Comparison of ENCODE assay signal across 1 cellular context in the genomic region with DNA sequence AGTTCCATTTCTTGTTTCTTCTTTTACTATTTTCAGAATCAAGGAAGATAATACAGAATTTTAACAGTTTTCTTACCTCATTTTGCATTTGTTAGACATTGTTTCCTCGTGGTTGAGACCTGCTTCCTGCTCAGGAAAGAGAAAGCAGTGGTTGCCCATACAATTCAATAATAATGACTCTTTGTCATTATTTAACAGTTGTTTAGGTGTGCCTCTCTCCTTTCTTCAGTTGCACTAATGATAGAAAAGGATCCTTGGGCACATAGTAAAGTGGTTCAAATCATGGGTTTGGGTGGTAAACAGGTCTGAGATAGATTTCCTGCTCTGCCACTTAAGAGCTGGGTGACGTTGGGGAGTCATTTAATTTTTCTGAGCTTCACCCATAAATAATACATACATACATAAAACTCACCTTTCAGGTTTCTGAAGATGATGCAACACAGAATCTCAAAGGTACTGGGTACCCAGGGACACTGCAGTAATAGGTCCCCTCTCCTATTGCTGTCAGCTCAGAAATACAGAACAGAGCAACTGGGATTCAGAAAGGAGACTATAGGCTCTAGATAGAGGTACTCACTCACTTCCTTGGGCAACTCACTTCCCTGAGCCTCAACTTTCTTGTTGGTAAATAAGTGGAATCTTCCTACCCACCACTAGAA.
TF ChIP-seq lines count a peak whose summit lies in the region.

No MANE protein-coding gene starts in this region.

TF ChIP-seq in SK-N-SH, 30 proteins besides CTCF, POLR2A, EP300 and RAD21 (continued from another document):
- TF ChIP-seq NFIC (IDR thresholded peaks at IDR 0.05; ENCODE audit: borderline replicate concordance) (no peak), PBX3 (IDR thresholded peaks at IDR 0.05) (no peak), IRF3 (IDR thresholded peaks at IDR 0.05; ENCODE audit: low read depth, low read length) (no peak), SIN3A (IDR thresholded peaks at IDR 0.05; ENCODE audit: borderline replicate concordance, low read depth, low read length) (no peak), RCOR1 (IDR thresholded peaks at IDR 0.05; ENCODE audit: low read length) (no peak), FOXM1 (IDR thresholded peaks at IDR 0.05; ENCODE audit: low read depth) (no peak), SMC3 (IDR thresholded peaks at IDR 0.05; ENCODE audit: low read depth, low read length) (no peak), MEF2A (IDR thresholded peaks at IDR 0.05; ENCODE audit: borderline replicate concordance, low read depth) (no peak), GABPA (IDR thresholded peaks at IDR 0.05; ENCODE audit: low read depth) (no peak), TEAD4 (IDR thresholded peaks at IDR 0.05; ENCODE audit: borderline replicate concordance, insufficient read depth) (no peak)
- TF ChIP-seq, protein P1, sequence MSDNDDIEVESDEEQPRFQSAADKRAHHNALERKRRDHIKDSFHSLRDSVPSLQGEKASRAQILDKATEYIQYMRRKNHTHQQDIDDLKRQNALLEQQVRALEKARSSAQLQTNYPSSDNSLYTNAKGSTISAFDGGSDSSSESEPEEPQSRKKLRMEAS (IDR thresholded peaks at IDR 0.05; ENCODE audit: low read depth) = no peak
- TF ChIP-seq, protein P2, sequence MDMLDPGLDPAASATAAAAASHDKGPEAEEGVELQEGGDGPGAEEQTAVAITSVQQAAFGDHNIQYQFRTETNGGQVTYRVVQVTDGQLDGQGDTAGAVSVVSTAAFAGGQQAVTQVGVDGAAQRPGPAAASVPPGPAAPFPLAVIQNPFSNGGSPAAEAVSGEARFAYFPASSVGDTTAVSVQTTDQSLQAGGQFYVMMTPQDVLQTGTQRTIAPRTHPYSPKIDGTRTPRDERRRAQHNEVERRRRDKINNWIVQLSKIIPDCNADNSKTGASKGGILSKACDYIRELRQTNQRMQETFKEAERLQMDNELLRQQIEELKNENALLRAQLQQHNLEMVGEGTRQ (IDR thresholded peaks at IDR 0.05; ENCODE audit: borderline replicate concordance, low read depth, low read length) = no peak
- TF ChIP-seq, protein P3, sequence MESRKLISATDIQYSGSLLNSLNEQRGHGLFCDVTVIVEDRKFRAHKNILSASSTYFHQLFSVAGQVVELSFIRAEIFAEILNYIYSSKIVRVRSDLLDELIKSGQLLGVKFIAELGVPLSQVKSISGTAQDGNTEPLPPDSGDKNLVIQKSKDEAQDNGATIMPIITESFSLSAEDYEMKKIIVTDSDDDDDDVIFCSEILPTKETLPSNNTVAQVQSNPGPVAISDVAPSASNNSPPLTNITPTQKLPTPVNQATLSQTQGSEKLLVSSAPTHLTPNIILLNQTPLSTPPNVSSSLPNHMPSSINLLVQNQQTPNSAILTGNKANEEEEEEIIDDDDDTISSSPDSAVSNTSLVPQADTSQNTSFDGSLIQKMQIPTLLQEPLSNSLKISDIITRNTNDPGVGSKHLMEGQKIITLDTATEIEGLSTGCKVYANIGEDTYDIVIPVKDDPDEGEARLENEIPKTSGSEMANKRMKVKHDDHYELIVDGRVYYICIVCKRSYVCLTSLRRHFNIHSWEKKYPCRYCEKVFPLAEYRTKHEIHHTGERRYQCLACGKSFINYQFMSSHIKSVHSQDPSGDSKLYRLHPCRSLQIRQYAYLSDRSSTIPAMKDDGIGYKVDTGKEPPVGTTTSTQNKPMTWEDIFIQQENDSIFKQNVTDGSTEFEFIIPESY (IDR thresholded peaks at IDR 0.05; ENCODE audit: borderline replicate concordance, low read depth) = no peak
